Comparison of ENCODE assay signal across 8 cellular contexts in the genomic region with DNA sequence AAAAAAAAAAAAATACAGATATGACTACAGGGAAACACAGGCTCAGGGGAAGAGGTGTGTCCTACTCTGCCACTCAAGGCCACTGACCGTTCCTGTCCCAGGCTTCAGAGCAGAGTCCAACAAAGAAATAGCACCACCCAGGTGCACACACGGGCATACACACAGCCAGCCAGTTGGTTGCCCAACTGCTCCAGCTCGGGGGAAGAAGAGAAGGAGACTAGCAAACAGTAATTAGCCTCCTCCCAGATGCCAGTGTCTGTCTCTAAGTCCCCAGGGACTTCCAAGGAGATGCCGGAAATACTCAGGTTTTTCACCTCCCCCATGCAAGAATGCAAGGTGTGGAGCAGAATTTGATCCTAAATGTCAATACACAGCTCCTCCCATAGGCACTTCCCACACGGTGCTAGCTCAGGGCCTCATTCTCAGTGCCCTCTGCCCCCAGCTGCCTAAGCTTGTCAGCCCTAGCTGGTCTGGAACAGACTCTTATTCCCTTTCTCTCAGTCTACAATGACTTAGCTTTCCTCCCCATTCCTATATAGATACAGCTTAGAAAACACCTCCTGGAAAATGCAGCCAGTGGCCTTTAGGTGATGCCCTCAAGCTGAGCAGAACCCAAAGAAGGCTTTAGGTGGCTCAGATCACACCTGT. TPM values are rescaled to one million over a fixed set of nuclear protein-coding genes. Genes with fewer than 3 reads are reported as not detected.
DNase-seq lines count a peak whose midpoint lies in the region; ATAC-seq, FAIRE-seq and TF ChIP-seq lines count a peak whose summit lies in the region.

No MANE protein-coding gene starts in this region.

- H4K20me1 ChIP-seq in osteoblast (ENCODE audit: insufficient read depth, low read length): no peaks in the 10 kb centered on the region

- no peak for TF ChIP-seq CTCF in dorsolateral prefrontal cortex (IDR thresholded peaks at IDR 0.05 in 54 of 56, conservative IDR thresholded peaks at IDR 0.05 in 2 of 56; ENCODE audit: low read depth in 1 of 56, partially characterized antibody in 56 of 56)
- no peak for TF ChIP-seq CTCF in osteoblast (IDR thresholded peaks at IDR 0.05; ENCODE audit: extremely low read depth, low read depth, low read length)

- H2AFZ ChIP-seq in osteoblast (ENCODE audit: low read length): no peak overlapping the region

- FAIRE-seq in HTR-8/SVneo (lab: Jason Lieb, UNC): no peak

- H3K4me3 ChIP-seq in dorsolateral prefrontal cortex (peak overlapping the region in 38 of 59 donors; percentile 25 to 90 (median 81)), osteoblast (ENCODE audit: insufficient read depth, low read length) (no peak overlapping the region)

- H3K4me2 ChIP-seq in osteoblast (ENCODE audit: insufficient read depth, low read length): no peak overlapping the region

- H3K27ac ChIP-seq in dorsolateral prefrontal cortex (peak overlapping the region in 50 of 59 donors; percentile 4 to 92 (median 82)), osteoblast (ENCODE audit: low read depth, low read length) (no peak overlapping the region)

- intact Hi-C loops in dorsolateral prefrontal cortex (cut with DNase I): loop anchor here in 1 of 2 donors (10.0 kb wide), 1 partner anchor 120 kb away; no protein-coding TSS in a partner anchor

- H3K27me3 ChIP-seq in dorsolateral prefrontal cortex (no peaks in the 10 kb centered on the region), osteoblast (ENCODE audit: insufficient read depth, low read length) (no peaks in the 10 kb centered on the region)

- no peaks in the 10 kb centered on the region for H3K36me3 ChIP-seq in osteoblast (ENCODE audit: insufficient read depth, low read length)

- no peak for ATAC-seq in GM21717 (IDR thresholded peaks at IDR 0.05; ENCODE audit: unreplicated experiment)

- DNase-seq in H4 (ENCODE audit: low spot score) (peak; percentile 9), NCI-H446 treated with DMSO at 0.1 percent for 48 hours (lab: John Stamatoyannopoulos, UW) (peak; percentile 3), dorsolateral prefrontal cortex (no peak), osteoblast (ENCODE audit: insufficient read length, low spot score, missing footprints) (peak; percentile 77), globus pallidus (ENCODE audit: low spot score) (no peak), HTR-8/SVneo (ENCODE audit: insufficient read length, low spot score) (no peak)
- DNase-seq in stimulated activated CD4-positive, alpha-beta T cell treated with anti-CD3 and anti-CD28 coated beads, Interleukin-12 subunit alpha, Interleukin-12 subunit beta, amount 100 ng/mL, for 4 hours: no peak

- peaks cover 4% of the 10 kb centered on the region for H3K4me1 ChIP-seq in osteoblast (ENCODE audit: insufficient read depth, low read length)

- no peaks in the 10 kb centered on the region for H3K79me2 ChIP-seq in osteoblast (ENCODE audit: insufficient read depth, low read length)

- H3K9me3 ChIP-seq in osteoblast (ENCODE audit: low read depth, low read length): no peaks in the 10 kb centered on the region

RNA-seq across cellular contexts. Expression of a gene that starts 1.7 kb away (rescaled TPM):
- total RNA-seq in H4 (2014; rRNA removed; shearing (Covaris generic)): 1.9 and 2.7 TPM in 2 replicates
- 10 to 100 TPM; 13.4 to 79.3 (median 30.2) TPM for total RNA-seq in dorsolateral prefrontal cortex
- total RNA-seq in osteoblast: 0.36 and 0.88 TPM in 2 replicates

RNA-seq across cellular contexts. Expression of a gene that starts 45.7 kb away (rescaled TPM):
- 71.9 and 75.3 TPM in 2 replicates for total RNA-seq in H4 (2014; rRNA removed; shearing (Covaris generic))
- 10 to 100 TPM in 119 of 120 experiments, 1 to 10 TPM in 1; 9.9 to 32.0 (median 20.6) TPM for total RNA-seq in dorsolateral prefrontal cortex
- 15.2 and 18.3 TPM in 2 replicates for total RNA-seq in osteoblast

RNA-seq across cellular contexts. Expression of a gene that starts 46.0 kb away (rescaled TPM):
- total RNA-seq in H4 (2014; rRNA removed; shearing (Covaris generic)): 5.5 and 5.9 TPM in 2 replicates
- 1 to 10 TPM in 115 of 120 experiments, under 1 TPM in 5; 0.61 to 3.8 (median 1.6) TPM for total RNA-seq in dorsolateral prefrontal cortex
- 1.8 TPM in 2 replicates for total RNA-seq in osteoblast

Comparison
In these comparisons a context has a peak if more than half of its experiments do, and no peak if none do; other contexts are left out.
1. DNase-seq: peak in H4 (single experiment), NCI-H446 treated with DMSO at 0.1 percent for 48 hours (single experiment) and osteoblast (single experiment); none in dorsolateral prefrontal cortex (0 of 10), stimulated activated CD4-positive, alpha-beta T cell treated with anti-CD3 and anti-CD28 coated beads, Interleukin-12 subunit alpha, Interleukin-12 subunit beta, amount 100 ng/mL, for 4 hours (single experiment), globus pallidus (single experiment) and HTR-8/SVneo (single experiment).